In genomic region chr1:234722904-234723588, GRCh38 we compare ENCODE assay signal across 8 cellular contexts.
A peak's percentile ranks its signal among the peaks of the same experiment; 100 is the strongest.
DNase-seq lines count a peak whose midpoint lies in the region; ATAC-seq, FAIRE-seq and TF ChIP-seq lines count a peak whose summit lies in the region.

No MANE protein-coding gene starts in this region.

- H3K9me3 Mint-ChIP-seq in natural killer cell: no peaks in the 10 kb centered on the region

- no peaks in the 10 kb centered on the region for H3K36me3 ChIP-seq in DND-41 (ENCODE audit: insufficient read depth, low read length)

- H3K4me3 ChIP-seq in DND-41 (ENCODE audit: low read depth in 1 of 2, low read length in 2 of 2) (peak overlapping the region in 1 of 2 experiments; percentile 33; a peak in 2 of 4 replicates), epithelial cell of esophagus (ENCODE audit: low read length) (peak overlapping the region; percentile 21)

- H3K4me1 ChIP-seq in DND-41 (ENCODE audit: insufficient read depth, low read length): peaks cover 73% of the 10 kb centered on the region

- H2AFZ ChIP-seq in DND-41 (ENCODE audit: low read depth, low read length): peak overlapping the region; percentile 55

- H3K79me2 ChIP-seq in DND-41 (ENCODE audit: insufficient read depth, low read length): no peaks in the 10 kb centered on the region

- DNase-seq in DND-41 (peak; percentile 65), NCI-H460 (ENCODE audit: extremely low read depth, low read depth) (peak; percentile 50), epithelial cell of esophagus (ENCODE audit: low read depth) (peak; percentile 98), natural killer cell (no peak), D341Med (ENCODE audit: low spot score) (no peak), frontal cortex (ENCODE audit: low spot score in 2 of 2) (no peak)
- DNase-seq in activated CD8-positive, alpha-beta memory T cell treated with anti-CD3 and anti-CD28 coated beads, Interleukin-2, amount 50 U/mL, for 48 hours: peak; percentile 71
- peak in 4 of 6 experiments; percentile 18 to 65 (median 46) for DNase-seq in stimulated activated naive CD4-positive, alpha-beta T cell (lab: John Stamatoyannopoulos, UW)

- intact Hi-C loops in natural killer cell (cut with micrococcal nuclease): no loop called here

- peak overlapping the region; percentile 91 for H3K27ac Mint-ChIP-seq in natural killer cell

- peaks cover 24 to 39% of the 10 kb centered on the region in 2 donors for H3K4me1 Mint-ChIP-seq in natural killer cell

- TF ChIP-seq CTCF in DND-41 (IDR thresholded peaks at IDR 0.05; ENCODE audit: borderline replicate concordance, extremely low read depth, low read length, poor library complexity, severe bottlenecking): no peak
- TF ChIP-seq CTCF in epithelial cell of esophagus (IDR thresholded peaks at IDR 0.05; ENCODE audit: insufficient read depth, low read depth, low read length, missing control alignments): no peak
- no peak for TF ChIP-seq CTCF in natural killer cell (IDR thresholded peaks at IDR 0.05)

- FAIRE-seq in frontal cortex (lab: Jason Lieb, UNC): no peak

- H3K4me2 ChIP-seq in DND-41 (ENCODE audit: insufficient read depth, low read length): peak overlapping the region; percentile 81

- H3K4me3 Mint-ChIP-seq in natural killer cell: peak overlapping the region; percentile 87

- H3K27me3 Mint-ChIP-seq in natural killer cell (ENCODE audit: low read depth in 2 of 2): no peaks in the 10 kb centered on the region

- ATAC-seq in DND-41 (ENCODE audit: insufficient read depth, low read depth) (0 out of 3 replicates have a peak, but pooled peaks have one; percentile 11), natural killer cell (peak in 2 of 3 donors; percentile 3 to 10)

- no peaks in the 10 kb centered on the region for H4K20me1 ChIP-seq in DND-41 (ENCODE audit: insufficient read depth, low read length)

- H3K27me3 ChIP-seq in DND-41 (ENCODE audit: insufficient read depth, low read length, poor library complexity): no peaks in the 10 kb centered on the region

- peak overlapping the region; percentile 100 for H3K27ac ChIP-seq in DND-41 (ENCODE audit: low read length)

- H3K9ac ChIP-seq in DND-41 (ENCODE audit: low read depth, low read length): peak overlapping the region; percentile 96

- no peaks in the 10 kb centered on the region for H3K36me3 Mint-ChIP-seq in natural killer cell

- no peaks in the 10 kb centered on the region for H3K9me3 ChIP-seq in DND-41 (ENCODE audit: insufficient read depth, low read length, severe bottlenecking)

Comparison
In these comparisons a context has a peak if more than half of its experiments do, and no peak if none do; other contexts are left out.
1. DNase-seq: peak in DND-41 (single experiment), NCI-H460 (single experiment), activated CD8-positive, alpha-beta memory T cell treated with anti-CD3 and anti-CD28 coated beads, Interleukin-2, amount 50 U/mL, for 48 hours (single experiment), epithelial cell of esophagus (single experiment) and stimulated activated naive CD4-positive, alpha-beta T cell (4 of 6); none in natural killer cell (single experiment), D341Med (single experiment) and frontal cortex (0 of 2).